ENCODE assay signal across 16 cellular contexts in genomic region chr18:54023471-54023870, GRCh38.
DNase-seq lines count a peak whose midpoint lies in the region; ATAC-seq and TF ChIP-seq lines count a peak whose summit lies in the region.
"Had no signal": no experiment of that assay in that cellular context is flagged by ENCODE, and none has a peak within 500 bp of the region (broad histone marks: within the 10 kb centered on the region; RNA-seq: fewer than 3 reads in every experiment).

No MANE protein-coding gene starts in this region.

- H2BK15ac ChIP-seq in mesenchymal stem cell (ENCODE audit: low read depth, poor library complexity, severe bottlenecking) = no peak overlapping the region

- no peak overlapping the region for H4K91ac ChIP-seq in mesenchymal stem cell (ENCODE audit: low read length)

- H3K4me1 Mint-ChIP-seq in naive thymus-derived CD4-positive, alpha-beta T cell = peaks cover 0 to 5% (median 0%) of the 10 kb centered on the region in 7 donors
- H3K4me1 Mint-ChIP-seq: CD4-positive, CD25-positive, alpha-beta regulatory T cell; T-helper 17 cell had no signal

- no peak overlapping the region for H3K18ac ChIP-seq in mesenchymal stem cell (ENCODE audit: low read depth in 1 of 2, low read length in 2 of 2)

- no peak overlapping the region for H3K23ac ChIP-seq in mesenchymal stem cell (ENCODE audit: low read length in 2 of 2)

- no peak overlapping the region for H3K9ac ChIP-seq in mesenchymal stem cell (ENCODE audit: low read length)

- no peaks in the 10 kb centered on the region for H3K36me3 Mint-ChIP-seq in naive thymus-derived CD4-positive, alpha-beta T cell
- H3K36me3 Mint-ChIP-seq: CD4-positive, CD25-positive, alpha-beta regulatory T cell had no signal

- no peak overlapping the region for H3K27ac ChIP-seq in mesenchymal stem cell (ENCODE audit: low read length, poor library complexity, severe bottlenecking)
- H3K27ac ChIP-seq in naive thymus-derived CD4-positive, alpha-beta T cell (ENCODE audit: low read depth, low read length) = no peak overlapping the region
- H3K27ac ChIP-seq: colonic mucosa had no signal

- POLR2A ChIA-PET in naive thymus-derived CD4-positive, alpha-beta T cell (lab: Charles Lee) = no interaction called here

- 85% methylated on average over 4 of the region's 4 CpGs for WGBS in mesenchymal stem cell

- no peak for TF ChIP-seq CTCF in astrocyte of the spinal cord (IDR thresholded peaks at IDR 0.05; ENCODE audit: low read depth, low read length)
- TF ChIP-seq CTCF in GM13976 (IDR thresholded peaks at IDR 0.05; ENCODE audit: borderline replicate concordance, control extremely low read depth, extremely low read depth, insufficient read depth, missing control alignments) = no peak

- DNase-seq in EL = peak; percentile 70
- DNase-seq in LHCN-M2 (ENCODE audit: low read depth) = peak; percentile 92
- DNase-seq in astrocyte of the spinal cord (ENCODE audit: low read depth, low spot score) = peak; percentile 91
- peak; percentile 17 for DNase-seq in mesenchymal stem cell
- DNase-seq in GM13976 (ENCODE audit: low spot score) = no peak
- DNase-seq in naive thymus-derived CD4-positive, alpha-beta T cell = no peak
- no peak for DNase-seq in 8988T
- DNase-seq: activated naive CD4-positive, alpha-beta T cell treated with Interleukin-2 at 50 U/mL for 16 hours; colonic mucosa; foreskin melanocyte; kidney; NCI-H1048; T-helper 17 cell had no signal

- H3K79me1 ChIP-seq in mesenchymal stem cell (replicated peaks; ENCODE audit: low read length, poor library complexity, severe bottlenecking) = no peaks in the 10 kb centered on the region

- H3K14ac ChIP-seq in mesenchymal stem cell (ENCODE audit: low read length in 2 of 2) = no peak overlapping the region

- H2BK12ac ChIP-seq in mesenchymal stem cell (ENCODE audit: low read length in 2 of 2) = no peak overlapping the region

- intact Hi-C loops in naive thymus-derived CD4-positive, alpha-beta T cell (cut with micrococcal nuclease) = no loop called here

- in situ Hi-C loops in astrocyte of the spinal cord (cut with HindIII; ENCODE audit: low sequenced_read_pairs) = no loop called here
- in situ Hi-C loops in GM13976 (cut with MboI; ENCODE audit: low sequenced_read_pairs, unreplicated experiment) = no loop called here

- no peak overlapping the region for H3K4me2 ChIP-seq in mesenchymal stem cell (ENCODE audit: low read length, poor library complexity, severe bottlenecking)

- ATAC-seq in GM21723 (IDR thresholded peaks at IDR 0.05; ENCODE audit: unreplicated experiment) = no peak
- no peak for ATAC-seq in naive thymus-derived CD4-positive, alpha-beta T cell
- ATAC-seq: Panc1, T-helper 17 cell had no signal

- H3K27ac Mint-ChIP-seq in naive thymus-derived CD4-positive, alpha-beta T cell = no peak overlapping the region
- H3K27ac Mint-ChIP-seq: CD4-positive, CD25-positive, alpha-beta regulatory T cell; T-helper 17 cell had no signal

- H3K4ac ChIP-seq in mesenchymal stem cell (ENCODE audit: low read depth in 1 of 2, low read length in 2 of 2) = no peak overlapping the region

- no peaks in the 10 kb centered on the region for H3K9me3 ChIP-seq in mesenchymal stem cell (ENCODE audit: control insufficient read depth, low read length)
- H3K9me3 ChIP-seq in naive thymus-derived CD4-positive, alpha-beta T cell (ENCODE audit: control insufficient read depth in 2 of 3, low read length in 3 of 3) = no peaks in the 10 kb centered on the region
- H3K9me3 ChIP-seq: colonic mucosa had no signal

- no peak overlapping the region for H4K8ac ChIP-seq in mesenchymal stem cell (ENCODE audit: low read length)

- no peak overlapping the region for H2BK5ac ChIP-seq in mesenchymal stem cell (ENCODE audit: low read depth, low read length, poor library complexity, severe bottlenecking)

- peaks cover 4 to 16% (median 8%) of the 10 kb centered on the region in 5 donors for H3K27me3 Mint-ChIP-seq in naive thymus-derived CD4-positive, alpha-beta T cell
- H3K27me3 Mint-ChIP-seq: CD4-positive, CD25-positive, alpha-beta regulatory T cell had no signal

- H2BK120ac ChIP-seq in mesenchymal stem cell (ENCODE audit: low read depth, low read length) = no peak overlapping the region

- no peak overlapping the region for H3K4me3 ChIP-seq in astrocyte of the spinal cord (ENCODE audit: low read depth, low read length)
- no peak overlapping the region for H3K4me3 ChIP-seq in mesenchymal stem cell (ENCODE audit: insufficient read depth in 1 of 2, low read depth in 1 of 2, low read length in 2 of 2)
- H3K4me3 ChIP-seq in naive thymus-derived CD4-positive, alpha-beta T cell (ENCODE audit: low read length) = no peak overlapping the region
- H3K4me3 ChIP-seq: colonic mucosa had no signal

- H2AFZ ChIP-seq in mesenchymal stem cell (ENCODE audit: low read depth, low read length) = no peak overlapping the region

- no peak overlapping the region for H3K4me3 Mint-ChIP-seq in naive thymus-derived CD4-positive, alpha-beta T cell
- H3K4me3 Mint-ChIP-seq: CD4-positive, CD25-positive, alpha-beta regulatory T cell; T-helper 17 cell had no signal

- peaks cover 0 to 2% (median 0%) of the 10 kb centered on the region in 11 donors for H3K9me3 Mint-ChIP-seq in naive thymus-derived CD4-positive, alpha-beta T cell
- H3K9me3 Mint-ChIP-seq: CD4-positive, CD25-positive, alpha-beta regulatory T cell had no signal

- H2AK5ac ChIP-seq in mesenchymal stem cell (ENCODE audit: low read length, severe bottlenecking) = no peak overlapping the region

- no peaks in the 10 kb centered on the region for H3K27me3 ChIP-seq in mesenchymal stem cell (ENCODE audit: control insufficient read depth in 1 of 2, insufficient read depth in 1 of 2, low read length in 2 of 2)
- no peaks in the 10 kb centered on the region for H3K27me3 ChIP-seq in naive thymus-derived CD4-positive, alpha-beta T cell (ENCODE audit: control insufficient read depth in 2 of 2, insufficient read depth in 2 of 2, low read length in 2 of 2)
- H3K27me3 ChIP-seq: colonic mucosa had no signal

- no peaks in the 10 kb centered on the region for H3K4me1 ChIP-seq in mesenchymal stem cell (ENCODE audit: control insufficient read depth, insufficient read depth, low read depth, low read length)
- H3K4me1 ChIP-seq in naive thymus-derived CD4-positive, alpha-beta T cell (ENCODE audit: control insufficient read depth in 2 of 2, insufficient read depth in 2 of 2, low read length in 2 of 2) = no peaks in the 10 kb centered on the region
- H3K4me1 ChIP-seq: colonic mucosa had no signal

- no peaks in the 10 kb centered on the region for H3K36me3 ChIP-seq in mesenchymal stem cell (ENCODE audit: control insufficient read depth in 1 of 2, insufficient read depth in 2 of 2, low read depth in 1 of 2, low read length in 2 of 2)
- no peaks in the 10 kb centered on the region for H3K36me3 ChIP-seq in naive thymus-derived CD4-positive, alpha-beta T cell (ENCODE audit: control insufficient read depth in 2 of 3, insufficient read depth in 3 of 3, low read length in 3 of 3)
- H3K36me3 ChIP-seq: colonic mucosa had no signal

- CTCF ChIA-PET in naive thymus-derived CD4-positive, alpha-beta T cell (lab: Charles Lee) = no interaction called here

Comparison
In these comparisons a context has a peak if more than half of its experiments do, and no peak if none do; other contexts are left out.
1. DNase-seq: peak in EL (single experiment), LHCN-M2 (single experiment), astrocyte of the spinal cord (single experiment) and mesenchymal stem cell (single experiment); none in GM13976 (single experiment), naive thymus-derived CD4-positive, alpha-beta T cell (0 of 9) and 8988T (single experiment).